17 cellular contexts compared by ENCODE assay signal in genomic region chr4:67635331-67635730, GRCh38.
DNase-seq lines count a peak whose midpoint lies in the region; ATAC-seq, FAIRE-seq and TF ChIP-seq lines count a peak whose summit lies in the region.
"Had no signal": no experiment of that assay in that cellular context is flagged by ENCODE, and none has a peak within 500 bp of the region (broad histone marks: within the 10 kb centered on the region; RNA-seq: fewer than 3 reads in every experiment).

No MANE protein-coding gene starts in this region.

- no peaks in the 10 kb centered on the region for H3K27me3 ChIP-seq in dorsolateral prefrontal cortex

- TF ChIP-seq CTCF in VCaP (conservative IDR thresholded peaks at IDR 0.05) = no peak
- no peak for TF ChIP-seq CTCF in dorsolateral prefrontal cortex (IDR thresholded peaks at IDR 0.05 in 54 of 56, conservative IDR thresholded peaks at IDR 0.05 in 2 of 56; ENCODE audit: low read depth in 1 of 56, partially characterized antibody in 56 of 56)

- peak overlapping the region; percentile 2; the same call in 1 of the 2 replicates for H3K27ac ChIP-seq in VCaP
- peak overlapping the region in 42 of 59 donors; percentile 0 to 89 (median 62) for H3K27ac ChIP-seq in dorsolateral prefrontal cortex

- DNase-seq in dorsolateral prefrontal cortex (no peak), putamen (ENCODE audit: low spot score) (peak; percentile 6), frontal cortex (ENCODE audit: low spot score in 2 of 2) (no peak), C1 segment of cervical spinal cord (lab: John Stamatoyannopoulos, UW) (no peak), AG08396 (ENCODE audit: low spot score) (no peak)
- DNase-seq: Caco-2; CD8-positive, alpha-beta memory T cell; DND-41; GDM1; HCEC 1CT; HFFc6; IMR-90 had no signal

- no peak overlapping the region for H3K4me3 ChIP-seq in dorsolateral prefrontal cortex

- ATAC-seq in HG03354 (IDR thresholded peaks at IDR 0.05; ENCODE audit: poor library complexity, severe bottlenecking, unreplicated experiment) = no peak

- no peak for FAIRE-seq in frontal cortex (lab: Jason Lieb, UNC)
- FAIRE-seq: A204.1, GM12892, H1 had no signal

- intact Hi-C loops in dorsolateral prefrontal cortex (cut with DNase I) = no loop called here
